ENCODE assay signal across 1 cellular context in genomic region chr9:27529316-27530278, GRCh38.
TF ChIP-seq lines count a peak whose summit lies in the region.

MOB3B (minus strand) TSS chr9:27529814; CDS start chr9:27455550, 74,264 bp downstream.

TF ChIP-seq in HepG2, 621 proteins besides CTCF, POLR2A, EP300 and RAD21 (continued from another document):
- TF ChIP-seq ZNF878 (CRISPR knock-in tag; IDR thresholded peaks at IDR 0.05) (no peak), EZH2 (conservative IDR thresholded peaks at IDR 0.05; ENCODE audit: low read depth, low read length) (no peak; the same call in none of the 2 replicates), ZNF3 (CRISPR knock-in tag; IDR thresholded peaks at IDR 0.05) (no peak), CREBL2 (CRISPR knock-in tag; IDR thresholded peaks at IDR 0.05; ENCODE audit: borderline replicate concordance) (no peak), ZNF430 (CRISPR knock-in tag; IDR thresholded peaks at IDR 0.05) (no peak), ZNF34 (CRISPR knock-in tag; IDR thresholded peaks at IDR 0.05; ENCODE audit: borderline replicate concordance) (no peak), SP4 (CRISPR knock-in tag; IDR thresholded peaks at IDR 0.05) (no peak), TBL1XR1 (IDR thresholded peaks at IDR 0.05; ENCODE audit: borderline replicate concordance, low read length, partially characterized antibody) (no peak), ZFY (CRISPR knock-in tag; IDR thresholded peaks at IDR 0.05) (peak; percentile 18; the same call in 1 of the 2 replicates), ZUFSP (CRISPR knock-in tag; IDR thresholded peaks at IDR 0.05; ENCODE audit: borderline replicate concordance) (no peak)
